Comparison of ENCODE assay signal across 8 cellular contexts in the genomic region with DNA sequence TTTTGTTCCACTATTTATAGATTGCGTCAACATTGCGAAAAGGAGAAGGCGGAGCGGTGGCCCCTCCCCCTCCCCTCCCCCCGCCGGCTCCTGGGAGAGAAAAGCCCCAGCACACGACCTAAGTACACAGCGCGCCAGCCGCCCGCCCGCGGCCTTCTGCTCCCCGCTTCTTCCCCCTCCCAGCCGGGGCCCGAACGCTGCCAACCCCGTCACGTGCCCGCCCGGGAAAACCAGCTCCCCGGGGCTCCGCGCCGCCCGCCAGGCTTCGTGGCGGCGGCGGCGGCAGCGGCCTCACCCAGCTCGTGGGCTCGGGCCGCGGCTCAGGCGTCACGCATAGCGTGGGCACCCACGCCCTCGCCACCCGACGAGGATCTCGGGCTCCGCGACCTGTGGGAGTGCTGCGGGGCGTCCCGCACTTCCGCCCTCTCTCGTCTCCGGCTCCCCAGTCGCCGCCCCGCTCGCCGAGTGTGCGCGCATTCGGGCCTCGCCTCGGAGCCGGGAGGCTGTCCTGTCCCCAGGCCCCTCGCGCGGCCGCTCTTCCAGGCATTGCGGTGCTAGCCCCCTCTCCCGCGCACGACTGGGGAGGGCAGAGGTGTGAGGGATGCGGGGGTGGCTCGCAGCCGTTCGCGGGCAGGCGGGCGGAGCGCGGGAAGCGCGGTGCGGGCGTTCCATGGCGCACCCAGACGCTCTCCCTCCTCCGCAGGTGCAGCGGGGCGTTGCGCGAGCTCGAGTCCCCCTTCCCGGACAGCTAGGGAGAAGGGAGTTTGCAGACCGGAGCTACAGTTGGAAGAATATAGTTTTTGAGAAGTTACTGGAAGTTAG.
DNase-seq lines count a peak whose midpoint lies in the region; ATAC-seq and TF ChIP-seq lines count a peak whose summit lies in the region.

No MANE protein-coding gene starts in this region.

- BruUV-seq in MCF 10A (replicated peaks; lab: Mats Ljungman, UMichigan) = no TSS peak

- H3K4me1 Mint-ChIP-seq in MCF 10A (ENCODE audit: insufficient read depth, unreplicated experiment) = peaks cover 25% of the 10 kb centered on the region

- peak overlapping the region; percentile 74 for H3K27ac Mint-ChIP-seq in MCF 10A (ENCODE audit: low read depth, unreplicated experiment)

- H3K9ac ChIP-seq in iPS-18a (ENCODE audit: low read length) = no peak overlapping the region

- H3K9me3 Mint-ChIP-seq in MCF 10A (ENCODE audit: unreplicated experiment) = no peaks in the 10 kb centered on the region

- no peaks in the 10 kb centered on the region for H3K27me3 Mint-ChIP-seq in MCF 10A (ENCODE audit: insufficient read depth, unreplicated experiment)

- TF ChIP-seq CTCF in VCaP (conservative IDR thresholded peaks at IDR 0.05) (no peak), MCF 10A (IDR thresholded peaks at IDR 0.05; ENCODE audit: unreplicated experiment) (no peak), gastrocnemius medialis (IDR thresholded peaks at IDR 0.05 in 4 of 5, conservative IDR thresholded peaks at IDR 0.05 in 1 of 5) (no peak)

- intact Hi-C loops in MCF 10A (cut with micrococcal nuclease) (loop anchor here (1.0 to 2.0 kb wide), 2 partner anchors 43 to 407 kb away; no protein-coding TSS in a partner anchor), gastrocnemius medialis (cut with DNase I; ENCODE audit: low total_unique reads) (loop anchor here (1.0 to 5.0 kb wide), 5 partner anchors 97 to 1677 kb away; partner anchors contain the start of genes DHRS12 and KPNA3)

- peaks cover 42% of the 10 kb centered on the region for H3K4me1 ChIP-seq in iPS-18a (ENCODE audit: control insufficient read depth, low read depth, low read length)
- peaks cover 34 to 49% of the 10 kb centered on the region in 2 donors for H3K4me1 ChIP-seq in gastrocnemius medialis

- H3K36me3 ChIP-seq in iPS-18a (ENCODE audit: control insufficient read depth, low read depth, low read length) (no peaks in the 10 kb centered on the region), gastrocnemius medialis (no peaks in the 10 kb centered on the region)

- CTCF ChIA-PET in MCF 10A (lab: Yijun Ruan, JAX) = interaction anchor here (0.9 to 2.8 kb wide), 4 partner anchors 34 to 98 kb away, joined by 3 to 14 read pairs (median 4); no protein-coding TSS in a partner anchor

- H3K4me3 ChIP-seq in iPS-18a (ENCODE audit: low read length) (peak overlapping the region; percentile 82), gastrocnemius medialis (peak overlapping the region; percentile 84 to 99 (median 90))

- in situ Hi-C loops in gastrocnemius medialis (cut with MboI; ENCODE audit: low sequenced_read_pairs in 4 of 4) = loop anchor here in 2 of 4 donors (5.0 to 10.0 kb wide), 2 partner anchors 38 to 131 kb away; partner anchors contain the start of gene TRIM13 (in 1 of the 2)

- H3K27me3 ChIP-seq in iPS-18a (ENCODE audit: control insufficient read depth, insufficient read depth, low read length) (peaks cover 82% of the 10 kb centered on the region), gastrocnemius medialis (no peaks in the 10 kb centered on the region)

- DNase-seq in DMS53 (lab: John Stamatoyannopoulos, UW) (peak; percentile 93), NCI-H2227 (lab: John Stamatoyannopoulos, UW; ENCODE audit: unreplicated experiment) (peak; percentile 92), MCF 10A (ENCODE audit: unreplicated experiment) (peak; percentile 91), gastrocnemius medialis (peak; percentile 94 to 97)

- no peaks in the 10 kb centered on the region for H3K9me3 ChIP-seq in iPS-18a (ENCODE audit: control insufficient read depth, low read depth, low read length)
- H3K9me3 ChIP-seq in gastrocnemius medialis = no peaks in the 10 kb centered on the region

- H3K4me3 Mint-ChIP-seq in MCF 10A (ENCODE audit: unreplicated experiment) = peak overlapping the region; percentile 87

- POLR2A ChIA-PET in MCF 10A (lab: Yijun Ruan, JAX) = interaction anchor here (0.5 to 17.8 kb wide), 41 partner anchors 8 to 786 kb away, joined by 3 to 429 read pairs (median 5); partner anchors contain the start of genes SPRYD7 and TRIM13

- ATAC-seq in HG02981 (IDR thresholded peaks at IDR 0.05; ENCODE audit: unreplicated experiment) = peak; percentile 7
- peak; percentile 53 to 63 for ATAC-seq in gastrocnemius medialis
- ATAC-seq in GM19467 (IDR thresholded peaks at IDR 0.05; ENCODE audit: unreplicated experiment) = no peak

- H3K36me3 Mint-ChIP-seq in MCF 10A (ENCODE audit: insufficient read depth, unreplicated experiment) = peaks cover 5% of the 10 kb centered on the region

- peak; percentile 91 to 95 for TF ChIP-seq POLR2A in gastrocnemius medialis (IDR thresholded peaks at IDR 0.05)

- peak overlapping the region; percentile 100 for H3K27ac ChIP-seq in VCaP
- H3K27ac ChIP-seq in iPS-18a (ENCODE audit: low read length) = no peak overlapping the region
- H3K27ac ChIP-seq in gastrocnemius medialis = peak overlapping the region; percentile 98 to 100 (median 99)
